ENCODE assay signal across 8 cellular contexts in the genomic region with DNA sequence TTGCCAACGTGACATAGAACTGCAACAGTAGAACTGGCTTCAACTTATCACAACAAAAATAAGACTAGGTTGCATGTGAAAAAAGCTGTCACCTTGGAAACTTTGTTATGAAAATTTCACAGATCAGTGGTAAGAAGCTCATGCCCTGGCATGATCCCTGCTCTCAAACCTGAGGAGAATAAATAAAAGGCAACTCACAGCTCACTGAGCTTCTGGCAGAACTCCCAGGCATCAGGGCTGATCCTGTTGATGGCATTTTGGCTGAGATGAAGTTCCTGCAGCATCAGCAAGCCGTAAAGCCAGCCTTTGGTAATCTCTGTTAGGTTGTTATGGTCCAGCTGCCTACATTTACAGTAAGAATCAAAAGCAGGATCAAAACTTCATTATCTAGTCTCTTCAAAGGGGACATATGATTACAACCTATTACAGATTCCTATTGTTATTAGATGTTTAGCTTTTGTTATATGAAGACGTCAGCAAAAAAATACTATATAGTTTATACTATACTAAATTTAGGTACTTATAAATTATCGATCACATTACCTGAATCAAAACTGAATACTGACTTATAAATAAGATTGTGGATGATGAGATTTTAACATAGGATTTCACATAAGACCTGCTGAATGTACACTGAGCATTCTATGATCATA. TPM values are rescaled to one million over a fixed set of nuclear protein-coding genes. Genes with fewer than 3 reads are reported as not detected.
DNase-seq lines count a peak whose midpoint lies in the region; ATAC-seq and TF ChIP-seq lines count a peak whose summit lies in the region.

No MANE protein-coding gene starts in this region.

- H3K27me3 ChIP-seq in psoas muscle (ENCODE audit: insufficient read depth in 3 of 3, low read length in 2 of 3), result no peaks in the 10 kb centered on the region

- H3K4me3 ChIP-seq in fibroblast of pulmonary artery (replicated peaks; ENCODE audit: low read depth, low read length), result no peak overlapping the region
- no peak overlapping the region for H3K4me3 ChIP-seq in psoas muscle
- no peak overlapping the region for H3K4me3 ChIP-seq in coronary artery

- H3K27ac ChIP-seq in psoas muscle (no peak overlapping the region), coronary artery (peak overlapping the region in 1 of 2 donors; percentile 13)

- ATAC-seq in psoas muscle (peak in 3 of 4 donors; percentile 40 to 63 (median 62)), HG02798 (IDR thresholded peaks at IDR 0.05; ENCODE audit: poor library complexity, unreplicated experiment) (no peak)

- DNase-seq in GM04504 (ENCODE audit: low read depth) (peak; percentile 78), NCI-H82 treated with DMSO at 0.1 percent for 48 hours (lab: John Stamatoyannopoulos, UW; ENCODE audit: unreplicated experiment) (peak; percentile 41), fibroblast of pulmonary artery (ENCODE audit: low read depth) (peak; percentile 88), psoas muscle (peak in 1 of 2 donors; percentile 58), coronary artery (ENCODE audit: low spot score) (no peak), NCI-H1436 treated with DMSO at 0.1 percent for 48 hours (lab: John Stamatoyannopoulos, UW) (no peak), islet precursor cell (no peak)

- no peaks in the 10 kb centered on the region for H3K4me1 ChIP-seq in psoas muscle

- peaks cover 15 to 68% of the 10 kb centered on the region in 2 donors for H3K36me3 ChIP-seq in psoas muscle (ENCODE audit: insufficient read depth in 1 of 2, low read depth in 1 of 2)

- no peak for TF ChIP-seq CTCF in fibroblast of pulmonary artery (IDR thresholded peaks at IDR 0.05; ENCODE audit: low read length, missing control alignments)
- no peak for TF ChIP-seq CTCF in psoas muscle (IDR thresholded peaks at IDR 0.05)
- no peak for TF ChIP-seq CTCF in coronary artery (IDR thresholded peaks at IDR 0.05)

- intact Hi-C loops in psoas muscle (cut with DNase I), result no loop called here

- 54 to 63% (median 56%) methylated on average over 4 of the region's 4 CpGs for WGBS in psoas muscle, 3 donors

- no peaks in the 10 kb centered on the region for H3K9me3 ChIP-seq in psoas muscle

RNA-seq across cellular contexts. Expression of a gene that starts 32.0 kb away (rescaled TPM):
- total RNA-seq in psoas muscle, result 1 to 10 TPM; 2.9 to 5.1 (median 3.6) TPM
- 1 to 10 TPM; 1.4 to 2.2 (median 1.7) TPM for polyA plus RNA-seq in psoas muscle

Comparison
In these comparisons a context has a peak if more than half of its experiments do, and no peak if none do; other contexts are left out.
1. DNase-seq: peak in GM04504 (single experiment), NCI-H82 treated with DMSO at 0.1 percent for 48 hours (single experiment) and fibroblast of pulmonary artery (single experiment); none in coronary artery (single experiment), NCI-H1436 treated with DMSO at 0.1 percent for 48 hours (single experiment) and islet precursor cell (single experiment).